Comparison of ENCODE assay signal across 14 cellular contexts in genomic region chr18:50586710-50587109, GRCh38. TPM values are rescaled to one million over a fixed set of nuclear protein-coding genes. Genes with fewer than 3 reads are reported as not detected.
DNase-seq lines count a peak whose midpoint lies in the region; ATAC-seq and TF ChIP-seq lines count a peak whose summit lies in the region.
"Had no signal": no experiment of that assay in that cellular context is flagged by ENCODE, and none has a peak within 500 bp of the region (broad histone marks: within the 10 kb centered on the region; RNA-seq: fewer than 3 reads in every experiment).

No MANE protein-coding gene starts in this region.

- no peak overlapping the region for H3K4me2 ChIP-seq in PC-9

- intact Hi-C loops in left cardiac atrium (cut with DNase I) (no loop called here), PC-9 (cut with micrococcal nuclease; ENCODE audit: unreplicated experiment) (no loop called here), ovary (cut with DNase I) (no loop called here)

- H3K27ac ChIP-seq in cardiac muscle cell (no peak overlapping the region), PC-9 (no peak overlapping the region), ovary (no peak overlapping the region)
- H3K27ac ChIP-seq: spleen had no signal

- H2AFZ ChIP-seq in PC-9: no peak overlapping the region

- H3K9me3 ChIP-seq in cardiac muscle cell (ENCODE audit: low read depth) (no peaks in the 10 kb centered on the region), PC-9 (ENCODE audit: insufficient read depth, low read depth) (no peaks in the 10 kb centered on the region; the same call in 1 of the 2 replicates), ovary (no peaks in the 10 kb centered on the region)

- no peaks in the 10 kb centered on the region for H3K9me2 ChIP-seq in PC-9 (ENCODE audit: insufficient read depth)

- H3K4me3 ChIP-seq in cardiac muscle cell: no peak overlapping the region
- no peak overlapping the region for H3K4me3 ChIP-seq in PC-9
- no peak overlapping the region for H3K4me3 ChIP-seq in fibroblast of the aortic adventitia (ENCODE audit: low read depth, low read length)
- H3K4me3 ChIP-seq in ovary: no peak overlapping the region
- H3K4me3 ChIP-seq: spleen had no signal

- CTCF ChIA-PET in PC-9 (lab: Charles Lee): no interaction called here

- DNase-seq in cardiac muscle cell (ENCODE audit: low read depth in 1 of 2, low spot score in 1 of 2): peak in 1 of 2 donors; percentile 7
- DNase-seq in left cardiac atrium: no peak
- no peak for DNase-seq in PC-9
- no peak for DNase-seq in fibroblast of the aortic adventitia (ENCODE audit: low read depth)
- DNase-seq in NK-92 treated with Interleukin-12 subunit alpha and Interleukin-12 subunit beta, amount 100 ng/mL, for 24 hours (lab: John Stamatoyannopoulos, UW): no peak
- DNase-seq in ovary: no peak
- DNase-seq in T-helper 1 cell: no peak
- DNase-seq: activated CD4-positive, alpha-beta T cell treated with anti-CD3 and anti-CD28 coated beads, Interleukin-2, amount 10 ng/mL, durations not matched to agents 7 days and 5 days; amygdala; NCI-H1092; spleen had no signal

- no peak for TF ChIP-seq EP300 in ovary (IDR thresholded peaks at IDR 0.05)

- POLR2A ChIA-PET in PC-9 (lab: Charles Lee; ENCODE audit: unreplicated experiment): no interaction called here

- H3K27me3 ChIP-seq in cardiac muscle cell: no peaks in the 10 kb centered on the region
- H3K27me3 ChIP-seq in PC-9 (ENCODE audit: insufficient read depth, low read depth): peaks cover 5% of the 10 kb centered on the region; the same call in 1 of the 2 replicates
- no peaks in the 10 kb centered on the region for H3K27me3 ChIP-seq in ovary
- H3K27me3 ChIP-seq: spleen had no signal

- H3K36me3 ChIP-seq in cardiac muscle cell: no peaks in the 10 kb centered on the region
- no peaks in the 10 kb centered on the region for H3K36me3 ChIP-seq in PC-9 (ENCODE audit: low read depth)
- H3K36me3 ChIP-seq in ovary: no peaks in the 10 kb centered on the region
- H3K36me3 ChIP-seq: spleen had no signal

- no peaks in the 10 kb centered on the region for H3K79me2 ChIP-seq in PC-9 (ENCODE audit: low read depth)

- no peaks in the 10 kb centered on the region; the same call in 1 of the 2 replicates for H4K20me1 ChIP-seq in PC-9 (ENCODE audit: insufficient read depth)

- ATAC-seq in left cardiac atrium: no peak
- no peak for ATAC-seq in GM21423 (IDR thresholded peaks at IDR 0.05; ENCODE audit: unreplicated experiment)

- TF ChIP-seq CTCF in cardiac muscle cell (IDR thresholded peaks at IDR 0.05; ENCODE audit: low read depth, low read length) (peak; percentile 40), PC-9 (conservative IDR thresholded peaks at IDR 0.05) (peak; percentile 58), fibroblast of the aortic adventitia (IDR thresholded peaks at IDR 0.05; ENCODE audit: insufficient read depth, low read length) (peak; percentile 2), ovary (IDR thresholded peaks at IDR 0.05) (no peak)

- TF ChIP-seq POLR2A in ovary (IDR thresholded peaks at IDR 0.05): no peak

- BruUV-seq in PC-9 (replicated peaks; lab: Mats Ljungman, UMichigan): no TSS peak

- H3K4me1 ChIP-seq in cardiac muscle cell (ENCODE audit: low read depth) (peaks cover 14% of the 10 kb centered on the region), PC-9 (replicated peaks; ENCODE audit: insufficient read depth) (no peaks in the 10 kb centered on the region), ovary (ENCODE audit: insufficient read depth) (no peaks in the 10 kb centered on the region)
- H3K4me1 ChIP-seq: spleen had no signal

- H3F3A ChIP-seq in PC-9 (ENCODE audit: insufficient read depth, low read depth): no peaks in the 10 kb centered on the region

RNA-seq across cellular contexts. Expression of gene MAPK4, which starts 26.8 kb away (rescaled TPM):
- total RNA-seq in cardiac muscle cell (62.3 and 68.9 TPM in 2 replicates), left cardiac atrium (10 to 100 TPM; 19.9 to 64.4 TPM), PC-9 (2021) (not detected in 2 replicates), fibroblast of the aortic adventitia (ENCODE audit: low replicate concordance) (under 0.01 TPM in 1 of 2 replicates, not detected in the other), ovary (10 to 100 TPM in 1 of 7 donors, 1 to 10 TPM in 5, under 1 TPM in 1; 0.80 to 14.2 (median 3.4) TPM)
- polyA plus RNA-seq in cardiac muscle cell (36.9 and 45.4 TPM in 2 replicates), ovary (10 to 100 TPM in 1 of 2 donors, 1 to 10 TPM in 1; 1.1 to 21.7 TPM)
- total RNA-seq: activated CD4-positive, alpha-beta T cell treated with anti-CD3 and anti-CD28 coated beads, Interleukin-2, amount 10 ng/mL, durations not matched to agents 7 days and 5 days; mesenteric fat pad; osteoblast had no signal

Comparison
In these comparisons a context has a peak if more than half of its experiments do, and no peak if none do; other contexts are left out.
1. CTCF ChIP-seq: peak in cardiac muscle cell (single experiment), PC-9 (single experiment) and fibroblast of the aortic adventitia (single experiment); none in ovary (0 of 3).